Comparison of ENCODE assay signal across 7 cellular contexts in the genomic region with DNA sequence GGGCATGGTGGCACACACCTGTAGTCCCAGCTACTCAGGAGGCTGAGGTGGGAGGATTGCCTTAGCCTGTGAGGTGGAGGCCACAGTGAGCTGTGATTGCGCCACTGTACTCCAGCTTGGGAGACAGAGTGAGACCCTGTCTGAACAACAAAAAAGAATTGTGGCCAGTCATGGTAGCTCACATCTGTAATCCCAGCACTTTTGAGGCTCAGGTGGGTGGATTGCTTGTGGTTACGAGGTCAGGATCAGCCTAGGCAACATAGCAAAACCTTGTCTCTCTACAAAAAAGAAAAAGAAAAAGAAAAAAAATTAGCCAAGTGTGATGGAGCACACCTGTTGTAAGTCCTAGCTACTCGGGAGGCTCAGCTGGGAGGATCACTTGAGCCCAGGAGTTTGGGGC.
"Had no signal": no experiment of that assay in that cellular context is flagged by ENCODE, and none has a peak within 500 bp of the region (broad histone marks: within the 10 kb centered on the region; RNA-seq: fewer than 3 reads in every experiment).

No MANE protein-coding gene starts in this region.

- H3K9me3 Mint-ChIP-seq: GM23338, H9, HFFc6 had no signal

- ATAC-seq: GM23338 had no signal

- H2AFZ ChIP-seq: GM23338 had no signal

- DNase-seq: H9, HCEC 1CT, HFFc6, IMR-90, KBM-7 had no signal

- H3K4me2 ChIP-seq: GM23338 had no signal

- H3K4me3 ChIP-seq: GM23338 had no signal

- H3K4me3 Mint-ChIP-seq: GM23338, H9, HFFc6 had no signal

- H3K27ac Mint-ChIP-seq: GM23338, H9, HFFc6 had no signal

- H3K27ac ChIP-seq: HL-60 had no signal
